Comparison of ENCODE assay signal across 12 cellular contexts in genomic region chr12:101880769-101881168, GRCh38.
"Had no signal": no experiment of that assay in that cellular context is flagged by ENCODE, and none has a peak within 500 bp of the region (broad histone marks: within the 10 kb centered on the region; RNA-seq: fewer than 3 reads in every experiment).

No MANE protein-coding gene starts in this region.

- DNase-seq: activated B cell treated with CpG ODN at 0.5 μM for 24 hours; activated CD4-positive, alpha-beta T cell treated with anti-CD3 and anti-CD28 coated beads for 48 hours; activated CD8-positive, alpha-beta T cell treated with anti-CD3 and anti-CD28 coated beads for 36 hours; activated effector memory CD4-positive, alpha-beta T cell treated with anti-CD3 and anti-CD28 coated beads, Interleukin-2, amount 50 U/mL, for 16 hours; activated T-cell treated with anti-CD3 and anti-CD28 coated beads, Interleukin-2, amount 50 U/mL, for 48 hours; hippocampal formation; left ventricle myocardium superior; sigmoid colon; spleen had no signal

- ATAC-seq: activated CD8-positive, alpha-beta T cell treated with anti-CD3 and anti-CD28 coated beads for 36 hours; activated naive CD4-positive, alpha-beta T cell treated with anti-CD3 and anti-CD28 coated beads, Interleukin-2, amount 50 U/mL, for 72 hours; esophagus mucosa; left ventricle myocardium superior had no signal

- H3K4me3 ChIP-seq: sigmoid colon, spleen, vagina had no signal

- H3K36me3 ChIP-seq: sigmoid colon, vagina had no signal

- H3K9me3 ChIP-seq: sigmoid colon, spleen, vagina had no signal

- H3K27ac ChIP-seq: sigmoid colon, vagina had no signal

- H3K27me3 ChIP-seq: sigmoid colon, spleen, vagina had no signal
